Comparison of ENCODE assay signal across 8 cellular contexts in the genomic region with DNA sequence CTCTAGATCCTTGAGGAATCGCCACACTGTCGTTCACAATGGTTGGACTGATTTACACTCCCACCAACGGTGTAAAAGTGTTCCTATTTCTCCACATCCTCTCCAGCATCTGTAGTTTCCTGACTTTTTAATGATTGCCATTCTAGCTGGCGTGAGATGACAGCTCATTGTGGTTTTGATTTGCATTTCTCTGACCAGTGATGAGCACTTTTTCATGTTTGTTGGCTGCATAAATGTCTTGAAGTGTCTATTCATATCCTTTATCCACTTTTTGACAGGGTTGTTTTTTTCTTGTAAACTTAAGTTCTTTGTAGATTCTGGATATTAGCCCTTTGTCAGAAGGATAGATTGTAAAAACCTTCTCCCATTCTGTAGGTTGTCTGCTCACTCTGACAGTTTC.
ATAC-seq lines count a peak whose summit lies in the region.

No MANE protein-coding gene starts in this region.

- ATAC-seq in GM18499 (IDR thresholded peaks at IDR 0.05; ENCODE audit: insufficient read depth, unreplicated experiment), result peak; percentile 66
- ATAC-seq in GM18873 (IDR thresholded peaks at IDR 0.05; ENCODE audit: low FRiP score, unreplicated experiment), result peak; percentile 89
- peak; percentile 92 for ATAC-seq in GM19452 (IDR thresholded peaks at IDR 0.05; ENCODE audit: unreplicated experiment)
- peak; percentile 57 for ATAC-seq in GM21576 (IDR thresholded peaks at IDR 0.05; ENCODE audit: unreplicated experiment)
- peak; percentile 84 for ATAC-seq in HG02759 (IDR thresholded peaks at IDR 0.05; ENCODE audit: unreplicated experiment)
- ATAC-seq in HG03039 (IDR thresholded peaks at IDR 0.05; ENCODE audit: unreplicated experiment), result peak; percentile 60
- peak; percentile 87 for ATAC-seq in HG03196 (IDR thresholded peaks at IDR 0.05; ENCODE audit: unreplicated experiment)
- ATAC-seq in HG03558 (IDR thresholded peaks at IDR 0.05; ENCODE audit: extremely low read depth, unreplicated experiment), result peak; percentile 90

Comparison
In these comparisons a context has a peak if more than half of its experiments do, and no peak if none do; other contexts are left out.
1. Peak in every context shown above with its lines: ATAC-seq.